ENCODE assay signal across 13 cellular contexts in the genomic region with DNA sequence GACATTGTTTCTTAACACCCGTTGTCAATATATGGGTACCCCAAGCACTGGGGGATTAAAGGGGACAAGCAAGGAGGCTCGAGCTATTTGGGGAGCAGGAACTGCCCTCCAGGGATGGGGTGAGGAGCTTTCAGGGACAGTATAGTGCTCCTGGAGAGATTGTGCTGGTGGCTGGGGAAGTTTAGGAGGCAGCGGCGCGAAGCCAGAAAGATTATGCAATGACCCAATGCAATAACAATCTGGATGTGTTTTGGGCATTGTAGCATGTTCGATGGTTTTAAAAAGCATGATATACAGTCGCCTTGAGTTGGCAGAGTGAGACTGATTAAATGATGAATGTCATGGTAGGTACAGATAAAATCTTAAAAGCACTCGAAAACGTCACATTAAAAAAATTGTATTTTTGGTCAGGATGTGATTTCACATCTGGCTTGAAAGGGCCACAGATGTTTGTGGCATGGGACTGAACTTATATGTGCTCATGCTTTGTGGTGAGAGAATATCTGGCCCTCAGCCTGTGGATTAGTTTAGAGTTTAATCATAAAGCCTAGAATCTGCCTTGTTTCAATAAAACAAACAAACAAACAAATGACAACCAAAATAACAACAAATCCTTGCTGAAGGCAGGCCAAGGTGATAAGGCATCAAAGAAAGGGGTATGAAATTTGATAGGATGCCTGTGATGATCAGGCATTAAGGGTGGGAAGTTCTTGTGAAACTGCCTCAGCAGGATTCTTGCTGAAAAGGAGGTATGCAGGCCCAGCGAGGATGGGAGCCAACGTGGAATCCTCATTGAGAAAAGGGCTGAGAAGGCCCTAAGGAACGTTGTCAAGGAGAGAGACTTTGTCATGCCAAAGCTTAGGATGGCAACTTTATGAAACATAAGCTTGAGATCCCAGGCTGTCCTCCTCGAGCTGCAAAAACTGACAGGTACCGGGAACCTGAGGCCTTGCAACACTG.
"Had no signal": no experiment of that assay in that cellular context is flagged by ENCODE, and none has a peak within 500 bp of the region (broad histone marks: within the 10 kb centered on the region; RNA-seq: fewer than 3 reads in every experiment).

No MANE protein-coding gene starts in this region.

- ATAC-seq: body of pancreas; left lobe of liver; natural killer cell treated with Interleukin-12 subunit alpha and Interleukin-12 subunit beta and Interleukin-15 and Interleukin-18, amount 100 ng/mL, for 72 hours had no signal

- H3K4me1 ChIP-seq: body of pancreas had no signal

- H3K27ac ChIP-seq: body of pancreas, epithelial cell of prostate, sigmoid colon had no signal

- H3K36me3 ChIP-seq: sigmoid colon had no signal

- H3K27me3 ChIP-seq: body of pancreas, sigmoid colon had no signal

- H3K4me3 ChIP-seq: body of pancreas, sigmoid colon had no signal

- H3K9me3 ChIP-seq: body of pancreas, sigmoid colon had no signal

- DNase-seq: activated CD4-positive, alpha-beta T cell treated with anti-CD3 and anti-CD28 coated beads, Interleukin-2, amount 10 ng/mL, durations not matched to agents 24 days and 14 days; activated effector memory CD4-positive, alpha-beta T cell treated with Interleukin-2 at 50 U/mL for 16 hours; body of pancreas; central memory CD4-positive, alpha-beta T cell; cortex of kidney; effector memory CD4-positive, alpha-beta T cell; glutamatergic neuron; sigmoid colon; stimulated activated CD4-positive, alpha-beta T cell treated with anti-CD3 and anti-CD28 coated beads, Interleukin-2, amount 100 ng/mL, for 48 hours; stimulated activated naive CD4-positive, alpha-beta T cell treated with Interleukin-2 at 50 U/mL for 16 hours had no signal
